8 cellular contexts compared by ENCODE assay signal in the genomic region with DNA sequence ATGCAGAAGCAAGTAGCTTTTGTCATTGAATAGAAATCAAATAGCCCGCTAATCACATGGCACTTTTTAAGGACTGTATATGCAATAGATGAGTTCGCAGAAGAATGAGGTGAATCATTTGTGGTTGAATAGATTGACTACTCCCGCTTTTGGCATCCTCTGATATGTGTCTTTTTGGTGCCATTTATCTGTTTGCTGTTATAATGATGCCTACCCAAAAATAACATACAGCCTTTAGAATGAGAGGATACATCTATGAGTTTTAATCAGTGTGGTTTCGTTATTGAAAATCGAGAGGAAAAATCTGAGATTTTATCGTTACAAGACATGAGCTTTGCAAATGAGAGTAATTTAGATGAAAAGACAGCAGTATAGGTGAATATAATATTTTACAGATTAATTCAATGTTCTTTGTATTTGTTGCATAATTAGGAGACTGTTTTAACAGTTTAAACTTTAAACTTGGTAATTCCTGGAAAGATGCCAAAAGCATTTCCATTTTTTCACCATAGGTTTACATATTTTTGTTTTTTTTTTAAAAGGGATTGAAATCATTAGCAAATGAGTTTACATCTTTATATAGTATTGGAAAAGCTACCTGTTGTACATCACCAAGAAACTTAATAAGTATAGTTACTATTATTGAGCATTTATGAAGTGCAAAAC. TPM values are rescaled to one million over a fixed set of nuclear protein-coding genes. Genes with fewer than 3 reads are reported as not detected.
DNase-seq lines count a peak whose midpoint lies in the region; FAIRE-seq and TF ChIP-seq lines count a peak whose summit lies in the region.

No MANE protein-coding gene starts in this region.

- H3K79me2 ChIP-seq in endothelial cell of umbilical vein (ENCODE audit: control insufficient read depth, insufficient read depth, low read length): no peaks in the 10 kb centered on the region

- H4K20me1 ChIP-seq in endothelial cell of umbilical vein (replicated peaks; ENCODE audit: control insufficient read depth, extremely low read depth, insufficient read depth, low read length): no peaks in the 10 kb centered on the region

- H3K9me3 Mint-ChIP-seq in activated T-cell treated with anti-CD3 and anti-CD28 coated beads, Interleukin-2, amount 50 U/mL, for 24 hours: no peaks in the 10 kb centered on the region

- H3K4me3 Mint-ChIP-seq in activated T-cell treated with anti-CD3 and anti-CD28 coated beads, Interleukin-2, amount 50 U/mL, for 24 hours: peak overlapping the region; percentile 97

- H3K9me3 ChIP-seq in SJCRH30 (replicated peaks) (no peaks in the 10 kb centered on the region), endothelial cell of umbilical vein (replicated peaks; ENCODE audit: control insufficient read depth, insufficient read depth, low read length) (no peaks in the 10 kb centered on the region), ovary (no peaks in the 10 kb centered on the region)

- TF ChIP-seq CTCF in endothelial cell of umbilical vein (IDR thresholded peaks at IDR 0.05; ENCODE audit: extremely low read depth in 1 of 2, insufficient read depth in 1 of 2, low read depth in 1 of 2, low read length in 2 of 2): no peak
- TF ChIP-seq CTCF in ovary (IDR thresholded peaks at IDR 0.05): no peak

- H3K9ac ChIP-seq in endothelial cell of umbilical vein (replicated peaks; ENCODE audit: extremely low read depth, insufficient read depth, low read length): no peak overlapping the region

- peak overlapping the region; percentile 99 for H2AFZ ChIP-seq in endothelial cell of umbilical vein (ENCODE audit: low read depth, low read length)

- CTCF ChIA-PET in endothelial cell of umbilical vein (lab: Charles Lee): interaction anchor here (0.6 to 2.1 kb wide), 8 partner anchors 11 to 262 kb away, joined by 3 to 17 read pairs (median 4); a partner anchor contains a TSS

- POLR2A ChIA-PET in endothelial cell of umbilical vein (lab: Charles Lee): no interaction called here

- peak overlapping the region; percentile 97 for H3K4me2 ChIP-seq in endothelial cell of umbilical vein (ENCODE audit: insufficient read depth, low read length)

- H3K4me1 ChIP-seq in SJCRH30: peaks cover 6% of the 10 kb centered on the region
- peaks cover 18% of the 10 kb centered on the region for H3K4me1 ChIP-seq in endothelial cell of umbilical vein (ENCODE audit: control insufficient read depth, extremely low read depth, insufficient read depth, low read length)
- peaks cover 4% of the 10 kb centered on the region for H3K4me1 ChIP-seq in ovary (ENCODE audit: insufficient read depth)

- dilution Hi-C loops in endothelial cell of umbilical vein (cut with MboI; ENCODE audit: extremely low pct_ligation_motif_present, low sequenced_read_pairs): no loop called here

- no peaks in the 10 kb centered on the region for H3K36me3 ChIP-seq in SJCRH30
- H3K36me3 ChIP-seq in endothelial cell of umbilical vein (ENCODE audit: control insufficient read depth in 2 of 2, extremely low read depth in 1 of 2, insufficient read depth in 2 of 2, low read length in 2 of 2): no peaks in the 10 kb centered on the region
- no peaks in the 10 kb centered on the region for H3K36me3 ChIP-seq in ovary

- H3K27ac Mint-ChIP-seq in activated T-cell treated with anti-CD3 and anti-CD28 coated beads, Interleukin-2, amount 50 U/mL, for 24 hours: peak overlapping the region; percentile 94

- H3K27me3 Mint-ChIP-seq in activated T-cell treated with anti-CD3 and anti-CD28 coated beads, Interleukin-2, amount 50 U/mL, for 24 hours: no peaks in the 10 kb centered on the region

- H3K4me1 Mint-ChIP-seq in activated T-cell treated with anti-CD3 and anti-CD28 coated beads, Interleukin-2, amount 50 U/mL, for 24 hours (ENCODE audit: low read depth): peaks cover 61% of the 10 kb centered on the region

- H3K9me1 ChIP-seq in endothelial cell of umbilical vein (replicated peaks; ENCODE audit: control insufficient read depth, extremely low read depth, insufficient read depth, low read length): no peaks in the 10 kb centered on the region

- BruUV-seq in endothelial cell of umbilical vein (replicated peaks; lab: Mats Ljungman, UMichigan): no TSS peak

- FAIRE-seq in endothelial cell of umbilical vein (lab: Jason Lieb, UNC): peak; percentile 74

- H3K27me3 ChIP-seq in SJCRH30 (no peaks in the 10 kb centered on the region), endothelial cell of umbilical vein (ENCODE audit: control insufficient read depth in 2 of 2, insufficient read depth in 2 of 2, low read length in 2 of 2) (peaks cover 10 to 15% of the 10 kb centered on the region in 2 experiments), ovary (no peaks in the 10 kb centered on the region)

- peaks cover 76% of the 10 kb centered on the region for H3K36me3 Mint-ChIP-seq in activated T-cell treated with anti-CD3 and anti-CD28 coated beads, Interleukin-2, amount 50 U/mL, for 24 hours (ENCODE audit: low read depth)

- peak overlapping the region; percentile 96 for H3K4me3 ChIP-seq in SJCRH30
- peak overlapping the region; percentile 51 to 65 (median 64) for H3K4me3 ChIP-seq in endothelial cell of umbilical vein (replicated peaks in 1 of 3; ENCODE audit: insufficient read depth in 1 of 3, low read depth in 1 of 3, low read length in 3 of 3)
- H3K4me3 ChIP-seq in ovary: peak overlapping the region; percentile 42

- no peak for TF ChIP-seq EP300 in ovary (IDR thresholded peaks at IDR 0.05)

- intact Hi-C loops in endothelial cell of umbilical vein (cut with micrococcal nuclease): no loop called here
- intact Hi-C loops in ovary (cut with DNase I): no loop called here

- DNase-seq in activated T-cell treated with anti-CD3 and anti-CD28 coated beads, Interleukin-2, amount 50 U/mL, for 24 hours: no peak
- no peak for DNase-seq in activated T-cell treated with anti-CD3 and anti-CD28 coated beads, Interleukin-2, amount 50 U/mL, for 48 hours
- peak in 1 of 2 experiments; percentile 41 for DNase-seq in SJCRH30
- DNase-seq in endothelial cell of umbilical vein (ENCODE audit: low read depth, low spot score): peak; percentile 28
- DNase-seq in ovary: no peak
- DNase-seq in cerebellar nuclear complex (lab: John Stamatoyannopoulos, UW): no peak
- DNase-seq in glomerular visceral epithelial cell (ENCODE audit: extremely low spot score): no peak
- no peak for DNase-seq in epidermal melanocyte (ENCODE audit: insufficient read length, low spot score)

- H3K27ac ChIP-seq in SJCRH30 (no peak overlapping the region), endothelial cell of umbilical vein (ENCODE audit: insufficient read depth, low read depth, low read length) (no peak overlapping the region), ovary (no peak overlapping the region)

- TF ChIP-seq POLR2A in endothelial cell of umbilical vein (IDR thresholded peaks at IDR 0.05; ENCODE audit: low read depth, low read length) (no peak), ovary (IDR thresholded peaks at IDR 0.05) (no peak)

- 17 to 25% (median 18%) methylated on average over 6 of the region's 6 CpGs for WGBS in ovary, 3 donors

TF ChIP-seq in endothelial cell of umbilical vein, 7 proteins besides CTCF, POLR2A, EP300 and RAD21:
- no peak for TF ChIP-seq EZH2 (IDR thresholded peaks at IDR 0.05; ENCODE audit: borderline replicate concordance, low read depth, low read length, severe bottlenecking)
- TF ChIP-seq MYC (IDR thresholded peaks at IDR 0.05; ENCODE audit: low read depth, low read length): no peak
- TF ChIP-seq, protein P1, sequence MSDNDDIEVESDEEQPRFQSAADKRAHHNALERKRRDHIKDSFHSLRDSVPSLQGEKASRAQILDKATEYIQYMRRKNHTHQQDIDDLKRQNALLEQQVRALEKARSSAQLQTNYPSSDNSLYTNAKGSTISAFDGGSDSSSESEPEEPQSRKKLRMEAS (IDR thresholded peaks at IDR 0.05; ENCODE audit: insufficient read depth, insufficient read length): no peak
- no peak for TF ChIP-seq GATA2 (IDR thresholded peaks at IDR 0.05; ENCODE audit: insufficient read depth, insufficient read length, low read depth, low read length)
- TF ChIP-seq JUN (IDR thresholded peaks at IDR 0.05; ENCODE audit: borderline replicate concordance, insufficient read depth, insufficient read length, low read depth): no peak
- no peak for TF ChIP-seq POLR2AphosphoS5 (IDR thresholded peaks at IDR 0.05; ENCODE audit: insufficient read depth, low read depth, low read length)
- no peak for TF ChIP-seq FOS (IDR thresholded peaks at IDR 0.05; ENCODE audit: borderline replicate concordance, insufficient read depth, low read length)

RNA-seq across cellular contexts. Expression of a gene that starts 1.8 kb away (rescaled TPM):
- total RNA-seq in SJCRH30 (2014; rRNA removed; shearing (Covaris generic)): 23.5 and 26.0 TPM in 2 replicates
- total RNA-seq in endothelial cell of umbilical vein: 1.7 and 1.9 TPM in 2 replicates
- 0.22 and 0.26 TPM in 2 replicates for polyA plus RNA-seq in endothelial cell of umbilical vein
- polyA plus RNA-seq in endothelial cell of umbilical vein (2011; cell fraction: cytosol; rRNA removed): 0.23 TPM in 2 replicates
- polyA plus RNA-seq in endothelial cell of umbilical vein (2011; cell fraction: nucleus; rRNA removed): 0.63 and 1.0 TPM in 2 replicates
- 0.22 and 0.86 TPM in 2 replicates for polyA plus RNA-seq in endothelial cell of umbilical vein (2012)
- polyA minus RNA-seq in endothelial cell of umbilical vein: 0.85 and 0.90 TPM in 2 replicates
- polyA minus RNA-seq in endothelial cell of umbilical vein (2011; cell fraction: cytosol; rRNA and poly(A)+ RNA removed): 18.5 TPM
- polyA minus RNA-seq in endothelial cell of umbilical vein (2011; cell fraction: nucleus; rRNA and poly(A)+ RNA removed): 1.8 and 4.1 TPM in 2 replicates
- total RNA-seq in ovary: 1 to 10 TPM in 5 of 7 donors, under 1 TPM in 2; 0.51 to 5.9 (median 2.1) TPM
- under 1 TPM; 0.13 to 0.98 TPM for polyA plus RNA-seq in ovary

Comparison
In these comparisons a context has a peak if more than half of its experiments do, and no peak if none do; other contexts are left out.
1. H3K4me3 ChIP-seq: peak in every context shown above with its lines; median percentile 96 in SJCRH30; 64 in endothelial cell of umbilical vein; 42 in ovary.